Comparison of ENCODE assay signal across 13 cellular contexts in the genomic region with DNA sequence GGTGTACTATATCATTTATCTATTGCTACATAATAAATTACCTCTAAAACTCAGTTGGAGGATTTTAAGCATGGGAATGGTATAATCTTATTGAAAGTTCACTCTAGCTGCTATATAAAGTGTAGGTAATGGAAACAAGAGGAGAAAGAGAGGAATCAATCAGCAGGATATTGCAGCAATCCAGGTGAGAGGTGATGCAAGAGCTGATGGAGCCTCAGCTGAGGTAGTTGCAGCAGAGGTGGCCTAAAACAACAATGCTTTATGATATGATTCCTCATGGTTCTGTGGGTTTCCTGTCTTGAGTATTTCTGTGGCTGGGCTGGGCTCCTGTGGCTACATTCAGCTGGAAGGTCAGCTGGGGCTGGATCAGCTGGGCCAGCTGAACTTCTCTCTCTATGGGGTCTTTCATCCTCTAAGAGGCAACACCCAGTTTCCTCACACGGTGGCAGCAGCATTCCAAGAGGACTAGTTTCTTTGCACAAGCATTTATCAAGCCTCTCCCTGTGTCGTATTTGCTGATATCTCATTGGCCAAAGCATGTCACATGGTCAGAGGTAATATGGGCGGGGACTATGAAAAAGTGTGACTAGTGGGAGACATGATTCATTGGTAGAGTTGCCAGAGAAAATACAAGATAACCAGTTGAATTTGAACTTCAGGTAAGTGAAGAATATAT.
DNase-seq lines count a peak whose midpoint lies in the region; ATAC-seq and TF ChIP-seq lines count a peak whose summit lies in the region.
"Had no signal": no experiment of that assay in that cellular context is flagged by ENCODE, and none has a peak within 500 bp of the region (broad histone marks: within the 10 kb centered on the region; RNA-seq: fewer than 3 reads in every experiment).

No MANE protein-coding gene starts in this region.

- intact Hi-C loops in activated CD4-positive, alpha-beta T cell treated with anti-CD3 and anti-CD28 coated beads for 36 hours (cut with DNase I, micrococcal nuclease), result no loop called here

- no peaks in the 10 kb centered on the region for H3K36me3 Mint-ChIP-seq in activated CD4-positive, alpha-beta T cell treated with anti-CD3 and anti-CD28 coated beads for 36 hours (ENCODE audit: low read depth)
- H3K36me3 Mint-ChIP-seq in neural crest cell (ENCODE audit: low read depth), result no peaks in the 10 kb centered on the region
- H3K36me3 Mint-ChIP-seq in activated naive CD8-positive, alpha-beta T cell treated with anti-CD3 and anti-CD28 coated beads, Interleukin-2, amount 50 U/mL, for 24 hours (ENCODE audit: low read depth), result no peaks in the 10 kb centered on the region
- H3K36me3 Mint-ChIP-seq: activated naive CD8-positive, alpha-beta T cell; CD4-positive, CD25-positive, alpha-beta regulatory T cell had no signal

- POLR2A ChIA-PET in activated CD4-positive, alpha-beta T cell treated with anti-CD3 and anti-CD28 coated beads for 36 hours (lab: Charles Lee), result no interaction called here

- TF ChIP-seq CTCF in VCaP (conservative IDR thresholded peaks at IDR 0.05) (peak; percentile 58), neural crest cell (conservative IDR thresholded peaks at IDR 0.05) (peak; percentile 53)

- H3K4me1 Mint-ChIP-seq in activated CD4-positive, alpha-beta T cell treated with anti-CD3 and anti-CD28 coated beads for 36 hours, result no peaks in the 10 kb centered on the region
- H3K4me1 Mint-ChIP-seq in neural crest cell, result no peaks in the 10 kb centered on the region
- no peaks in the 10 kb centered on the region for H3K4me1 Mint-ChIP-seq in activated naive CD8-positive, alpha-beta T cell treated with anti-CD3 and anti-CD28 coated beads, Interleukin-2, amount 50 U/mL, for 24 hours
- H3K4me1 Mint-ChIP-seq: CD4-positive, CD25-positive, alpha-beta regulatory T cell had no signal

- H3K27ac Mint-ChIP-seq in activated CD4-positive, alpha-beta T cell treated with anti-CD3 and anti-CD28 coated beads for 36 hours, result no peak overlapping the region
- no peak overlapping the region for H3K27ac Mint-ChIP-seq in neural crest cell (ENCODE audit: unreplicated experiment)
- H3K27ac Mint-ChIP-seq in activated naive CD8-positive, alpha-beta T cell treated with anti-CD3 and anti-CD28 coated beads, Interleukin-2, amount 50 U/mL, for 24 hours, result no peak overlapping the region
- H3K27ac Mint-ChIP-seq: activated naive CD8-positive, alpha-beta T cell; CD4-positive, CD25-positive, alpha-beta regulatory T cell had no signal

- CTCF ChIA-PET in activated CD4-positive, alpha-beta T cell treated with anti-CD3 and anti-CD28 coated beads for 36 hours (lab: Charles Lee), result no interaction called here

- H3K9me3 Mint-ChIP-seq in activated CD4-positive, alpha-beta T cell treated with anti-CD3 and anti-CD28 coated beads for 36 hours (ENCODE audit: low read depth), result peaks cover 13% of the 10 kb centered on the region
- H3K9me3 Mint-ChIP-seq in neural crest cell, result peaks cover 6% of the 10 kb centered on the region
- H3K9me3 Mint-ChIP-seq in activated naive CD8-positive, alpha-beta T cell treated with anti-CD3 and anti-CD28 coated beads, Interleukin-2, amount 50 U/mL, for 24 hours, result peaks cover 12% of the 10 kb centered on the region

- no peak overlapping the region for H3K27ac ChIP-seq in VCaP
- H3K27ac ChIP-seq: skin epidermis had no signal

- H3K4me3 Mint-ChIP-seq in activated CD4-positive, alpha-beta T cell treated with anti-CD3 and anti-CD28 coated beads for 36 hours, result no peak overlapping the region
- no peak overlapping the region for H3K4me3 Mint-ChIP-seq in neural crest cell
- no peak overlapping the region for H3K4me3 Mint-ChIP-seq in activated naive CD8-positive, alpha-beta T cell treated with anti-CD3 and anti-CD28 coated beads, Interleukin-2, amount 50 U/mL, for 24 hours
- H3K4me3 Mint-ChIP-seq: activated naive CD8-positive, alpha-beta T cell; CD4-positive, CD25-positive, alpha-beta regulatory T cell had no signal

- DNase-seq in activated CD4-positive, alpha-beta T cell treated with anti-CD3 and anti-CD28 coated beads for 36 hours, result peak; percentile 12
- no peak for DNase-seq in activated CD4-positive, alpha-beta T cell treated with anti-CD3 and anti-CD28 coated beads, Interleukin-2, amount 50 U/mL, for 48 hours
- DNase-seq in NAMALWA (ENCODE audit: low spot score) (peak; percentile 82), neural crest cell (ENCODE audit: low read depth, low spot score) (peak; percentile 25), superior temporal gyrus (ENCODE audit: extremely low spot score) (no peak)
- DNase-seq in activated naive CD8-positive, alpha-beta T cell treated with anti-CD3 and anti-CD28 coated beads, Interleukin-2, amount 50 U/mL, for 24 hours, result no peak
- DNase-seq: effector memory CD4-positive, alpha-beta T cell; kidney glomerular epithelial cell had no signal

- H3K27me3 Mint-ChIP-seq in activated CD4-positive, alpha-beta T cell treated with anti-CD3 and anti-CD28 coated beads for 36 hours, result no peaks in the 10 kb centered on the region
- peaks cover 51% of the 10 kb centered on the region for H3K27me3 Mint-ChIP-seq in neural crest cell (ENCODE audit: low read depth)
- no peaks in the 10 kb centered on the region for H3K27me3 Mint-ChIP-seq in activated naive CD8-positive, alpha-beta T cell treated with anti-CD3 and anti-CD28 coated beads, Interleukin-2, amount 50 U/mL, for 24 hours
- H3K27me3 Mint-ChIP-seq: activated naive CD8-positive, alpha-beta T cell; CD4-positive, CD25-positive, alpha-beta regulatory T cell had no signal

- no peak for ATAC-seq in activated CD4-positive, alpha-beta T cell treated with anti-CD3 and anti-CD28 coated beads for 36 hours
- no peak for ATAC-seq in HG03196 (IDR thresholded peaks at IDR 0.05; ENCODE audit: unreplicated experiment)
- ATAC-seq in activated naive CD8-positive, alpha-beta T cell treated with anti-CD3 and anti-CD28 coated beads, Interleukin-2, amount 50 U/mL, for 24 hours, result no peak

Comparison
In these comparisons a context has a peak if more than half of its experiments do, and no peak if none do; other contexts are left out.
1. DNase-seq: peak in activated CD4-positive, alpha-beta T cell treated with anti-CD3 and anti-CD28 coated beads for 36 hours (single experiment), NAMALWA (single experiment) and neural crest cell (single experiment); none in activated CD4-positive, alpha-beta T cell treated with anti-CD3 and anti-CD28 coated beads, Interleukin-2, amount 50 U/mL, for 48 hours (0 of 2), superior temporal gyrus (single experiment) and activated naive CD8-positive, alpha-beta T cell treated with anti-CD3 and anti-CD28 coated beads, Interleukin-2, amount 50 U/mL, for 24 hours (single experiment).